ENCODE assay signal across 8 cellular contexts in the genomic region with DNA sequence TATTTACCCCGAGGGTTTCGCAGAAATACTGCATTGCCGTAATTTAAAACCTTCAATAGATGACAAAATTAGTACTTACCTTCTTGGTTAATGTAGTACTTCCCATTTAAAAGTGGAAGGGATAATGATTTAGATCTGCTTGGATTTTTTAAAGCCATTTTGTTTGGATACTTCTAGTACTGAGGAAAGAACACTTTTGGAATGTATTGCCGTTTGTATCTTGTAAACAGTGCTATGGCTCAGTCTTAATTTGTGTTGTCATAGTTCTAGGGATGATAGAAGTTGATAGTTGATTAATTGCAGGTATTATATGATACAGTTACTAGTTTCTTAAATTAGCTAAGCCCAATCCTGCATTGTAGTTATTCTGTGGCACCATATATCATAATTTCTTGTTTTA.
DNase-seq lines count a peak whose midpoint lies in the region; ATAC-seq and TF ChIP-seq lines count a peak whose summit lies in the region.

No MANE protein-coding gene starts in this region.

- ATAC-seq in HG03520 (IDR thresholded peaks at IDR 0.05; ENCODE audit: unreplicated experiment): no peak

- H3K27me3 ChIP-seq in BLaER1 treated with 17β-estradiol and CSF1 and Interleukin-3, amounts not matched to agents 10 nM and 100 nM: no peaks in the 10 kb centered on the region
- no peaks in the 10 kb centered on the region for H3K27me3 ChIP-seq in KMS-11 (ENCODE audit: insufficient read depth, low read depth)

- peaks cover 27 to 60% (median 42%) of the 10 kb centered on the region in 10 experiments for H3K4me1 ChIP-seq in BLaER1 treated with 17β-estradiol and CSF1 and Interleukin-3, amounts not matched to agents 10 nM and 100 nM
- peaks cover 62% of the 10 kb centered on the region for H3K4me1 ChIP-seq in KMS-11 (ENCODE audit: low read depth, poor library complexity, severe bottlenecking)

- H3K4me3 Mint-ChIP-seq in nephron progenitor cell: peak overlapping the region; percentile 94

- no peaks in the 10 kb centered on the region for H3K27me3 Mint-ChIP-seq in nephron progenitor cell (ENCODE audit: low read depth, poor library complexity)

- DNase-seq in choroid plexus epithelial cell (ENCODE audit: low read depth) (no peak), nephron progenitor cell (no peak), dedifferentiated amniotic fluid mesenchymal stem cell (ENCODE audit: extremely low spot score) (no peak), T-helper 9 cell (no peak)
- no peak for DNase-seq in activated CD4-positive, CD25-positive, alpha-beta regulatory T cell (lab: John Stamatoyannopoulos, UW)

- H3K9ac ChIP-seq in BLaER1 treated with 17β-estradiol and CSF1 and Interleukin-3, amounts not matched to agents 10 nM and 100 nM: peak overlapping the region; percentile 86 to 98 (median 96); a peak in 21 of 22 replicates
- peak overlapping the region; percentile 94; the same call in 1 of the 2 replicates for H3K9ac ChIP-seq in KMS-11

- peak overlapping the region; percentile 73 to 97 (median 90) for H3K4me2 ChIP-seq in BLaER1 treated with 17β-estradiol and CSF1 and Interleukin-3, amounts not matched to agents 10 nM and 100 nM
- H3K4me2 ChIP-seq in KMS-11: peak overlapping the region; percentile 83

- peak overlapping the region in 8 of 11 experiments; percentile 88 to 98 (median 96); a peak in 9 of 22 replicates for H3K27ac ChIP-seq in BLaER1 treated with 17β-estradiol and CSF1 and Interleukin-3, amounts not matched to agents 10 nM and 100 nM
- H3K27ac ChIP-seq in KMS-11: peak overlapping the region; percentile 95

- H3K36me3 ChIP-seq in BLaER1 treated with 17β-estradiol and CSF1 and Interleukin-3, amounts not matched to agents 10 nM and 100 nM: peaks cover 25 to 55% (median 28%) of the 10 kb centered on the region in 11 experiments
- peaks cover 16% of the 10 kb centered on the region; the same call in 1 of the 2 replicates for H3K36me3 ChIP-seq in KMS-11 (ENCODE audit: insufficient read depth)

- H3K9me3 ChIP-seq in BLaER1 treated with 17β-estradiol and CSF1 and Interleukin-3, amounts not matched to agents 10 nM and 100 nM (replicated peaks in 1 of 11): no peaks in the 10 kb centered on the region

- peaks cover 80% of the 10 kb centered on the region for H3K79me2 ChIP-seq in KMS-11 (ENCODE audit: insufficient read depth, low read depth)

- TF ChIP-seq CTCF in KMS-11 (conservative IDR thresholded peaks at IDR 0.05; ENCODE audit: low read depth, low read length) (no peak), choroid plexus epithelial cell (conservative IDR thresholded peaks at IDR 0.05; ENCODE audit: low read depth, low read length) (no peak), nephron progenitor cell (IDR thresholded peaks at IDR 0.05) (no peak)

- peak overlapping the region; percentile 76 for H3K27ac Mint-ChIP-seq in nephron progenitor cell

- H3K9me3 Mint-ChIP-seq in nephron progenitor cell: no peaks in the 10 kb centered on the region

- H2AFZ ChIP-seq in KMS-11 (ENCODE audit: low read depth): no peak overlapping the region

- H3K4me1 Mint-ChIP-seq in nephron progenitor cell: peaks cover 56% of the 10 kb centered on the region

- peaks cover 52 to 84% (median 64%) of the 10 kb centered on the region in 11 experiments for H4K20me1 ChIP-seq in BLaER1 treated with 17β-estradiol and CSF1 and Interleukin-3, amounts not matched to agents 10 nM and 100 nM
- H4K20me1 ChIP-seq in KMS-11 (ENCODE audit: insufficient read depth): peaks cover 44% of the 10 kb centered on the region

- H3K4me3 ChIP-seq in BLaER1 treated with 17β-estradiol and CSF1 and Interleukin-3, amounts not matched to agents 10 nM and 100 nM: peak overlapping the region; percentile 74 to 98 (median 87)
- H3K4me3 ChIP-seq in KMS-11 (IDR thresholded peaks at IDR 0.05; ENCODE audit: insufficient read depth, low read depth, low read length): no peak overlapping the region
- peak overlapping the region; percentile 87 for H3K4me3 ChIP-seq in choroid plexus epithelial cell (ENCODE audit: low read depth, low read length)

- H3K36me3 Mint-ChIP-seq in nephron progenitor cell (ENCODE audit: low read depth): peaks cover 22% of the 10 kb centered on the region
